Comparison of ENCODE assay signal across 8 cellular contexts in genomic region chr9:133787749-133788015, GRCh38.
DNase-seq lines count a peak whose midpoint lies in the region; ATAC-seq and TF ChIP-seq lines count a peak whose summit lies in the region.

No MANE protein-coding gene starts in this region.

- H3K27me3 Mint-ChIP-seq in activated T-cell treated with anti-CD3 and anti-CD28 coated beads, Interleukin-2, amount 50 U/mL, for 24 hours = peaks cover 15% of the 10 kb centered on the region

- H3K4me3 ChIP-seq in choroid plexus epithelial cell (ENCODE audit: low read depth, low read length) = no peak overlapping the region

- H3K4me1 Mint-ChIP-seq in activated T-cell treated with anti-CD3 and anti-CD28 coated beads, Interleukin-2, amount 50 U/mL, for 24 hours (ENCODE audit: low read depth) = no peaks in the 10 kb centered on the region

- no peak for TF ChIP-seq CTCF in choroid plexus epithelial cell (conservative IDR thresholded peaks at IDR 0.05; ENCODE audit: low read depth, low read length)

- peak; percentile 43 for ATAC-seq in HG03432 (IDR thresholded peaks at IDR 0.05; ENCODE audit: unreplicated experiment)
- no peak for ATAC-seq in HG03039 (IDR thresholded peaks at IDR 0.05; ENCODE audit: unreplicated experiment)
- ATAC-seq in GM18858 (IDR thresholded peaks at IDR 0.05; ENCODE audit: unreplicated experiment) = no peak

- H3K27ac Mint-ChIP-seq in activated T-cell treated with anti-CD3 and anti-CD28 coated beads, Interleukin-2, amount 50 U/mL, for 24 hours = no peak overlapping the region

- H3K4me3 Mint-ChIP-seq in activated T-cell treated with anti-CD3 and anti-CD28 coated beads, Interleukin-2, amount 50 U/mL, for 24 hours = no peak overlapping the region

- no peaks in the 10 kb centered on the region for H3K36me3 Mint-ChIP-seq in activated T-cell treated with anti-CD3 and anti-CD28 coated beads, Interleukin-2, amount 50 U/mL, for 24 hours (ENCODE audit: low read depth)

- no peaks in the 10 kb centered on the region for H3K9me3 Mint-ChIP-seq in activated T-cell treated with anti-CD3 and anti-CD28 coated beads, Interleukin-2, amount 50 U/mL, for 24 hours

- DNase-seq in activated T-cell treated with anti-CD3 and anti-CD28 coated beads for 48 hours (ENCODE audit: low read depth) (peak; percentile 4), choroid plexus epithelial cell (ENCODE audit: low read depth) (peak; percentile 33), NCI-H146 treated with DMSO at 0.1 percent for 48 hours (lab: John Stamatoyannopoulos, UW; ENCODE audit: unreplicated experiment) (no peak)
- DNase-seq in activated T-cell treated with anti-CD3 and anti-CD28 coated beads, Interleukin-2, amount 50 U/mL, for 24 hours = no peak
- DNase-seq in stimulated activated CD8-positive, alpha-beta memory T cell treated with anti-CD3 and anti-CD28 coated beads, Interleukin-4, amount 100 ng/mL, for 48 hours = peak; percentile 28

Comparison
In these comparisons a context has a peak if more than half of its experiments do, and no peak if none do; other contexts are left out.
1. DNase-seq: peak in activated T-cell treated with anti-CD3 and anti-CD28 coated beads for 48 hours (single experiment), choroid plexus epithelial cell (single experiment) and stimulated activated CD8-positive, alpha-beta memory T cell treated with anti-CD3 and anti-CD28 coated beads, Interleukin-4, amount 100 ng/mL, for 48 hours (single experiment); none in activated T-cell treated with anti-CD3 and anti-CD28 coated beads, Interleukin-2, amount 50 U/mL, for 24 hours (single experiment) and NCI-H146 treated with DMSO at 0.1 percent for 48 hours (single experiment).